Comparison of ENCODE assay signal across 12 cellular contexts in the genomic region with DNA sequence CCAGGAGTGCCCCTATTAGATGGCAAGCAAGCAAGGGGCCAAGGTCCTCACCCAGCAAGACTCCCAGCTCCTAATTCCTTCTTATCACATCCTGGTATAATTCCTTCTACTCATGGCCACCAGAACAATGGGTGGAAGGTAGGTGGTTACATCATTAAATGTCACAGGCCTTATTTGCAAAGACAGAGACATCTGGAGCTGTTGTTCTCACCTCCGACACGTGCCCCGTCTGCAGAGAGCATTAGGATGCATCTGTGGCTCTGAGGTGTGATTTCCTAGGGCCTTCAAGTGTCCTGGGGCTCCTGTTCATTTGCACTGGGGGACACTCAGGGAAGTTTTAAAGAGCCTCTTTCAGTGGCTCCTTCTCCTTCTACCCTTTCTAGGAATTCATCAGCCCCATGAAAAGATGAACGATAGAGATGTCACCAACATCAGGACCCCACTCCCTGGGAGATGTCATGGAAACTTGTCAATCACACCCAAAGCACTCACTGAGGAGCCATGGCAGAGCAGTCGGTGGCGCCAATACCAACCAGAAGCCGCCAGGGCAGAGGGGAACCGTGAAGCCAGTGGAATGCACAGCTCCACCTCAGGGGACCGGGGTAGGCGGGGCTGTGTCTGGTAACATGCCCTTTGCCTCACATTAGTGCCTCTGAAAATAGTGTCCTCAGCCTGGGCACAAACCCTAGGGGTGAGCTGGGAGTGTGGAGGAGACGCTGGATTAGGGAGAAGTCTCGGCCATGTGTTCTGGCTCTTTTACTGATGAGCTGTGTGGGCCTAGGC. TPM values are rescaled to one million over a fixed set of nuclear protein-coding genes. Genes with fewer than 3 reads are reported as not detected.
A peak's percentile ranks its signal among the peaks of the same experiment; 100 is the strongest.
DNase-seq lines count a peak whose midpoint lies in the region; ATAC-seq and TF ChIP-seq lines count a peak whose summit lies in the region.
"Had no signal": no experiment of that assay in that cellular context is flagged by ENCODE, and none has a peak within 500 bp of the region (broad histone marks: within the 10 kb centered on the region; RNA-seq: fewer than 3 reads in every experiment).

No MANE protein-coding gene starts in this region.

- DNase-seq in activated CD4-positive, alpha-beta T cell treated with anti-CD3 and anti-CD28 coated beads, Interleukin-2, amount 10 ng/mL, durations not matched to agents 24 days and 14 days = peak; percentile 68
- no peak for DNase-seq in activated CD4-positive, alpha-beta T cell treated with anti-CD3 and anti-CD28 coated beads for 4 hours
- peak in 1 of 2 donors; percentile 42 for DNase-seq in central memory CD8-positive, alpha-beta T cell (ENCODE audit: low spot score in 2 of 2)
- peak; percentile 58 for DNase-seq in sciatic nerve (ENCODE audit: low spot score)
- DNase-seq in amygdala (lab: John Stamatoyannopoulos, UW) = no peak
- DNase-seq in RKO (ENCODE audit: low spot score) = no peak
- DNase-seq: NCI-H1417, NCI-H510A, OCI-M1 had no signal

- no peak for TF ChIP-seq CTCF in VCaP (conservative IDR thresholded peaks at IDR 0.05)

- peaks cover 11% of the 10 kb centered on the region for H3K36me3 Mint-ChIP-seq in activated CD4-positive, alpha-beta T cell treated with anti-CD3 and anti-CD28 coated beads, Interleukin-2, amount 10 ng/mL, durations not matched to agents 24 days and 14 days (ENCODE audit: low read depth)
- peaks cover 19% of the 10 kb centered on the region for H3K36me3 Mint-ChIP-seq in central memory CD8-positive, alpha-beta T cell (ENCODE audit: insufficient read depth)
- H3K36me3 Mint-ChIP-seq: stimulated activated memory B cell treated with anti-CD40 and anti-IgM and Interleukin-4, amounts not matched to agents 10 μg/mL and 1 μg/mL and 100 μg/mL, for 72 hours had no signal

- no peaks in the 10 kb centered on the region for H3K27me3 Mint-ChIP-seq in activated CD4-positive, alpha-beta T cell treated with anti-CD3 and anti-CD28 coated beads, Interleukin-2, amount 10 ng/mL, durations not matched to agents 24 days and 14 days
- no peaks in the 10 kb centered on the region for H3K27me3 Mint-ChIP-seq in central memory CD8-positive, alpha-beta T cell
- H3K27me3 Mint-ChIP-seq: stimulated activated memory B cell treated with anti-CD40 and anti-IgM and Interleukin-4, amounts not matched to agents 10 μg/mL and 1 μg/mL and 100 μg/mL, for 72 hours had no signal

- intact Hi-C loops in activated CD4-positive, alpha-beta T cell treated with anti-CD3 and anti-CD28 coated beads, Interleukin-2, amount 10 ng/mL, durations not matched to agents 24 days and 14 days (cut with micrococcal nuclease) = loop anchor here (2.0 to 10.0 kb wide), 4 partner anchors 14 to 626 kb away; a partner anchor contains a TSS
- intact Hi-C loops in sciatic nerve (cut with DNase I) = no loop called here

- H3K4me1 Mint-ChIP-seq in activated CD4-positive, alpha-beta T cell treated with anti-CD3 and anti-CD28 coated beads, Interleukin-2, amount 10 ng/mL, durations not matched to agents 24 days and 14 days = peaks cover 81% of the 10 kb centered on the region
- peaks cover 84% of the 10 kb centered on the region for H3K4me1 Mint-ChIP-seq in central memory CD8-positive, alpha-beta T cell

- peak overlapping the region; percentile 37 for H3K4me3 Mint-ChIP-seq in activated CD4-positive, alpha-beta T cell treated with anti-CD3 and anti-CD28 coated beads, Interleukin-2, amount 10 ng/mL, durations not matched to agents 24 days and 14 days
- H3K4me3 Mint-ChIP-seq in central memory CD8-positive, alpha-beta T cell = peak overlapping the region; percentile 69
- H3K4me3 Mint-ChIP-seq: stimulated activated memory B cell treated with anti-CD40 and anti-IgM and Interleukin-4, amounts not matched to agents 10 μg/mL and 1 μg/mL and 100 μg/mL, for 72 hours had no signal

- H3K9me3 Mint-ChIP-seq in activated CD4-positive, alpha-beta T cell treated with anti-CD3 and anti-CD28 coated beads, Interleukin-2, amount 10 ng/mL, durations not matched to agents 24 days and 14 days = no peaks in the 10 kb centered on the region
- no peaks in the 10 kb centered on the region for H3K9me3 Mint-ChIP-seq in central memory CD8-positive, alpha-beta T cell
- H3K9me3 Mint-ChIP-seq: stimulated activated memory B cell treated with anti-CD40 and anti-IgM and Interleukin-4, amounts not matched to agents 10 μg/mL and 1 μg/mL and 100 μg/mL, for 72 hours had no signal

- H3K27ac Mint-ChIP-seq in activated CD4-positive, alpha-beta T cell treated with anti-CD3 and anti-CD28 coated beads, Interleukin-2, amount 10 ng/mL, durations not matched to agents 24 days and 14 days = peak overlapping the region; percentile 83
- peak overlapping the region; percentile 80 for H3K27ac Mint-ChIP-seq in central memory CD8-positive, alpha-beta T cell (ENCODE audit: low read depth)
- H3K27ac Mint-ChIP-seq: stimulated activated memory B cell treated with anti-CD40 and anti-IgM and Interleukin-4, amounts not matched to agents 10 μg/mL and 1 μg/mL and 100 μg/mL, for 72 hours had no signal

- H3K27ac ChIP-seq in VCaP = peak overlapping the region; percentile 99

- peak; percentile 37 for ATAC-seq in central memory CD8-positive, alpha-beta T cell (replicated peaks; ENCODE audit: extremely low read depth, poor library complexity, severe bottlenecking)
- ATAC-seq in sciatic nerve (no peak), GM18867 (IDR thresholded peaks at IDR 0.05; ENCODE audit: unreplicated experiment) (no peak)
- ATAC-seq: stimulated activated memory B cell treated with anti-CD40 and anti-IgM and Interleukin-4, amounts not matched to agents 10 μg/mL and 1 μg/mL and 100 μg/mL, for 72 hours had no signal

RNA-seq across cellular contexts. Expression of a gene that starts 2.9 kb away (rescaled TPM):
- total RNA-seq in activated CD4-positive, alpha-beta T cell treated with anti-CD3 and anti-CD28 coated beads, Interleukin-2, amount 10 ng/mL, durations not matched to agents 24 days and 14 days = 43.5 and 46.7 TPM in 2 replicates
- total RNA-seq in sciatic nerve = 34.8 TPM

RNA-seq across cellular contexts. Expression of a gene that starts 32.7 kb away (rescaled TPM):
- 16.6 and 18.3 TPM in 2 replicates for total RNA-seq in activated CD4-positive, alpha-beta T cell treated with anti-CD3 and anti-CD28 coated beads, Interleukin-2, amount 10 ng/mL, durations not matched to agents 24 days and 14 days
- 34.1 TPM for total RNA-seq in sciatic nerve

Comparison
In these comparisons a context has a peak if more than half of its experiments do, and no peak if none do; other contexts are left out.
1. DNase-seq: peak in activated CD4-positive, alpha-beta T cell treated with anti-CD3 and anti-CD28 coated beads, Interleukin-2, amount 10 ng/mL, durations not matched to agents 24 days and 14 days (single experiment) and sciatic nerve (single experiment); none in activated CD4-positive, alpha-beta T cell treated with anti-CD3 and anti-CD28 coated beads for 4 hours (0 of 2), amygdala (0 of 56) and RKO (single experiment).